Comparison of ENCODE assay signal across 11 cellular contexts in the genomic region with DNA sequence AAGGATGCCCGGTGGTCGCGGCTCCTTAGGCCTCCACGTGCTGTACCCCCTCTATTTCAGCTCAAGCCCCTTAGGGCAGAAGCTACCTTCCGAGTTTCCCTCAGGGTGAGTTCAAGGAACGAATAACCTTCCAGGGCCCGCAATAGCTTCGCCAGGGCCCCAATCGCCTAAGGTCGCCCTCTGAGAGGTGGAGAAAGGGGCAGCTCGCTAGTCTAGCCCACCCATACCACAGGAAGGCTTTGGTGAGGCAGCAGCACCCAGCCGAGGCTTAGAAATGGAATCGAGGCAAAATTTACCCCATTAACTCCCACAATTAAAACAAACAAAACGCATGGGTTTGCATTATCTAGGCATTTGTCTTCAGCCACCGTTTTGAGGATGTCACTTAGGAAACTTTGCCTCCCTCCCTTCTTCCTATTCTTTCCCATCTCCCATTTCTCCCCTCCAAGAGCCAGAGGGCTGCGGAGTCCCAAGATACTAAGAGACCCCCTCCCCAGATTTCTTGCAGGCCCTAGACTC. TPM values are rescaled to one million over a fixed set of nuclear protein-coding genes. Genes with fewer than 3 reads are reported as not detected.
DNase-seq lines count a peak whose midpoint lies in the region; ATAC-seq and TF ChIP-seq lines count a peak whose summit lies in the region.
"Had no signal": no experiment of that assay in that cellular context is flagged by ENCODE, and none has a peak within 500 bp of the region (broad histone marks: within the 10 kb centered on the region; RNA-seq: fewer than 3 reads in every experiment).

No MANE protein-coding gene starts in this region.

- TF ChIP-seq CTCF in AG04449 (IDR thresholded peaks at IDR 0.05; ENCODE audit: insufficient read depth, low read length, missing control alignments) (no peak), RWPE1 (conservative IDR thresholded peaks at IDR 0.05; ENCODE audit: low read depth) (no peak)

- no peaks in the 10 kb centered on the region for H3K9me3 Mint-ChIP-seq in naive thymus-derived CD8-positive, alpha-beta T cell

- H3K4me3 ChIP-seq in AG04449 (ENCODE audit: low read depth, low read length) (peak overlapping the region; percentile 67), HUES6 (ENCODE audit: low read depth, low read length) (peak overlapping the region; percentile 96), ectodermal cell (ENCODE audit: insufficient read depth, low read depth, low read length) (peak overlapping the region; percentile 52), Karpas-422 (ENCODE audit: low read length) (no peak overlapping the region)

- H3K79me2 ChIP-seq in Karpas-422 (ENCODE audit: low read length): no peaks in the 10 kb centered on the region

- H3K27me3 Mint-ChIP-seq in naive thymus-derived CD8-positive, alpha-beta T cell: peaks cover 8 to 23% (median 17%) of the 10 kb centered on the region in 5 donors

- H4K20me1 ChIP-seq in Karpas-422 (ENCODE audit: insufficient read depth, low read depth, low read length): no peaks in the 10 kb centered on the region

- H3K9ac ChIP-seq in HUES6 (ENCODE audit: low read length): no peak overlapping the region
- H3K9ac ChIP-seq in Karpas-422 (ENCODE audit: low read length): no peak overlapping the region

- 8 to 10% methylated on average over 16 of the region's 16 CpGs for WGBS in ectodermal cell, 2 experiments

- peak overlapping the region; percentile 42 to 82 (median 68) for H3K4me3 Mint-ChIP-seq in naive thymus-derived CD8-positive, alpha-beta T cell

- no peaks in the 10 kb centered on the region for H3K36me3 Mint-ChIP-seq in naive thymus-derived CD8-positive, alpha-beta T cell

- H3K27ac ChIP-seq in HUES6 (ENCODE audit: low read depth, low read length): no peak overlapping the region
- H3K27ac ChIP-seq in ectodermal cell (ENCODE audit: insufficient read depth, low read depth, low read length, poor library complexity, severe bottlenecking): no peak overlapping the region
- no peak overlapping the region for H3K27ac ChIP-seq in Karpas-422 (ENCODE audit: low read length)
- no peak overlapping the region for H3K27ac ChIP-seq in RWPE1

- no peak for ATAC-seq in naive thymus-derived CD8-positive, alpha-beta T cell
- ATAC-seq in SK-N-SH treated with all-trans-retinoic acid at 6 μM for 48 hours: no peak
- ATAC-seq: HCT116 had no signal

- H3K4me1 ChIP-seq in HUES6 (ENCODE audit: control insufficient read depth, insufficient read depth, low read length): peaks cover 11% of the 10 kb centered on the region
- H3K4me1 ChIP-seq in ectodermal cell (ENCODE audit: control insufficient read depth, insufficient read depth, low read length): peaks cover 39% of the 10 kb centered on the region
- no peaks in the 10 kb centered on the region for H3K4me1 ChIP-seq in Karpas-422 (ENCODE audit: low read length)

- H3K9me2 ChIP-seq in Karpas-422 (replicated peaks; ENCODE audit: insufficient read depth, low read length): no peaks in the 10 kb centered on the region

- POLR2A ChIA-PET in AG04449 (lab: Yijun Ruan, JAX): interaction anchor here (0.5 kb wide), 1 partner anchor 406 kb away, joined by 3 read pairs; no protein-coding TSS in a partner anchor
- POLR2A ChIA-PET in naive thymus-derived CD8-positive, alpha-beta T cell (lab: Charles Lee): no interaction called here
- POLR2A ChIA-PET in RWPE1 (lab: Yijun Ruan, JAX; ENCODE audit: low non-redundant PET): no interaction called here

- H3K36me3 ChIP-seq in HUES6 (ENCODE audit: control insufficient read depth, insufficient read depth, low read length): no peaks in the 10 kb centered on the region
- no peaks in the 10 kb centered on the region for H3K36me3 ChIP-seq in ectodermal cell (ENCODE audit: control insufficient read depth, insufficient read depth, low read length)
- no peaks in the 10 kb centered on the region for H3K36me3 ChIP-seq in Karpas-422 (ENCODE audit: insufficient read depth, low read length)

- H3K9me3 ChIP-seq in HUES6 (ENCODE audit: control insufficient read depth, insufficient read depth, low read depth, low read length): no peaks in the 10 kb centered on the region
- H3K9me3 ChIP-seq in ectodermal cell (ENCODE audit: control insufficient read depth, low read length): no peaks in the 10 kb centered on the region
- H3K9me3 ChIP-seq in Karpas-422 (ENCODE audit: low read length): no peaks in the 10 kb centered on the region

- peaks cover 2 to 16% (median 14%) of the 10 kb centered on the region in 4 donors for H3K4me1 Mint-ChIP-seq in naive thymus-derived CD8-positive, alpha-beta T cell

- no peak overlapping the region for H3K4me2 ChIP-seq in Karpas-422 (ENCODE audit: low read depth, low read length, poor library complexity, severe bottlenecking)

- no peak overlapping the region for H2AFZ ChIP-seq in Karpas-422 (ENCODE audit: low read length)

- CTCF ChIA-PET in AG04449 (lab: Yijun Ruan, JAX) (interaction anchor here (0.6 to 3.6 kb wide), 6 partner anchors 8 to 207 kb away, joined by 3 to 25 read pairs (median 6); no protein-coding TSS in a partner anchor), RWPE1 (lab: Yijun Ruan, JAX) (no interaction called here)

- DNase-seq in AG04449 (ENCODE audit: low read depth, low spot score) (no peak), NCI-H2029 (lab: John Stamatoyannopoulos, UW) (no peak), Karpas-422 (no peak), RWPE1 (ENCODE audit: low spot score) (no peak)
- no peak for DNase-seq in naive thymus-derived CD8-positive, alpha-beta T cell
- DNase-seq: MM.1S, NCI-H446 treated with DMSO at 0.1 percent for 48 hours had no signal

- H3K27me3 ChIP-seq in HUES6 (ENCODE audit: control insufficient read depth, insufficient read depth, low read length) (peaks cover 88% of the 10 kb centered on the region), ectodermal cell (ENCODE audit: control insufficient read depth, insufficient read depth, low read length, poor library complexity, severe bottlenecking) (peaks cover 82% of the 10 kb centered on the region), Karpas-422 (ENCODE audit: low read length) (no peaks in the 10 kb centered on the region)

- peak overlapping the region in 3 of 10 donors; percentile 5 to 49 (median 32) for H3K27ac Mint-ChIP-seq in naive thymus-derived CD8-positive, alpha-beta T cell

TF ChIP-seq in SK-N-SH treated with all-trans-retinoic acid at 6 μM for 48 hours, 23 proteins besides CTCF, POLR2A, EP300 and RAD21:
- TF ChIP-seq, protein P1, sequence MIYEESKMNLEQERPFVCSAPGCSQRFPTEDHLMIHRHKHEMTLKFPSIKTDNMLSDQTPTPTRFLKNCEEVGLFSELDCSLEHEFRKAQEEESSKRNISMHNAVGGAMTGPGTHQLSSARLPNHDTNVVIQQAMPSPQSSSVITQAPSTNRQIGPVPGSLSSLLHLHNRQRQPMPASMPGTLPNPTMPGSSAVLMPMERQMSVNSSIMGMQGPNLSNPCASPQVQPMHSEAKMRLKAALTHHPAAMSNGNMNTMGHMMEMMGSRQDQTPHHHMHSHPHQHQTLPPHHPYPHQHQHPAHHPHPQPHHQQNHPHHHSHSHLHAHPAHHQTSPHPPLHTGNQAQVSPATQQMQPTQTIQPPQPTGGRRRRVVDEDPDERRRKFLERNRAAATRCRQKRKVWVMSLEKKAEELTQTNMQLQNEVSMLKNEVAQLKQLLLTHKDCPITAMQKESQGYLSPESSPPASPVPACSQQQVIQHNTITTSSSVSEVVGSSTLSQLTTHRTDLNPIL (CRISPR knock-in tag; IDR thresholded peaks at IDR 0.05; ENCODE audit: low read depth): no peak
- TF ChIP-seq ZFP3 (CRISPR knock-in tag; IDR thresholded peaks at IDR 0.05): no peak
TF ChIP-seq in SK-N-SH treated with all-trans-retinoic acid at 6 μM for 48 hours: peak in this region for 0.

RNA-seq across cellular contexts. Expression of a gene that starts 1.0 kb away (rescaled TPM):
- 10.1 TPM for polyA plus RNA-seq in ectodermal cell (2013, experiment 1 of 4)
- polyA plus RNA-seq in ectodermal cell (2013, experiment 2 of 4): 14.1 TPM
- 6.1 TPM for polyA plus RNA-seq in ectodermal cell (2013, experiment 3 of 4)
- 9.0 TPM for polyA plus RNA-seq in ectodermal cell (2013, experiment 4 of 4)
- total RNA-seq in naive thymus-derived CD8-positive, alpha-beta T cell: under 1 TPM; 0.21 to 0.33 TPM
- polyA plus RNA-seq in naive thymus-derived CD8-positive, alpha-beta T cell: under 1 TPM in 1 of 3 donors, not detected in 2; 0.06 TPM
- total RNA-seq in Karpas-422 (2014; rRNA removed; shearing (Covaris generic); ENCODE audit: low replicate concordance): not detected in 2 replicates
